16 cellular contexts compared by ENCODE assay signal in the genomic region with DNA sequence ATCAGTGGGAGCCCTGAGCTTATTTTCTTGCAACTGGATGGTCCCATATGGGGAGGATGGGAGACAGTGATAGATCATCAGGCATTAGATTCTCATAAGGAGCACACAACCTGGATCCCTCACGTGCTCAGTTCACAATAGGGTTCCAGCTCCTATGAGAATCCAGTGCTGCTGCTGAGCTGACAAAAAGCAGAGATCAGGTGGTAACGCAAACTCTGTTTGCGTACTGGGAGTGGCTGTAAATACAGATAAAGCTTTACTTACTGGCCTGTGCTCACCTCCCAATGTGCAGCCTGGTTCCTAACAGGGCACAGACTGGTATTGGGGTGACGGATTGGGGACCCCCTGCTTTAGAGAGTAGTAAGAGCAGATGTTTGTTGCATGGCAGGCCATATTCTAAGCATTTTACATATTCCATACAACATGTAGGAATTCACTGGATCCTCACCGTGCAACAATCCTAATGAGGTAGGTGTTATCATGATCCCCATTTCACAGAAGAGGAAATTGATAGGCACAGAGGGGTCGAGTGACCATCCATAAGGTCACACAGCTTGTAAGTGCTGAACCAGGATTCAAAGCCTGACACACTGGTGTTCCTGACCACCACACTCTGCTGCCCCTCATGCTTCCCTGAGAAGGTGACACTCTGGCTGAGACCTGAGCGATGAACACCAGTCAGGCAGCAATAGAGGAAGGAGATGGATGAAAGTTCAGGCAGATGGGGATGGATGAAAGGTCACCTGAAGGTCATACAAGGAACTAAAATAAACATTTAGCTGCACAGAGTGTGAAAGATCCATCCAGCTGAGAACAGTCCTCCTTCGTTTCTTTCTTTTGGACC. TPM values are rescaled to one million over a fixed set of nuclear protein-coding genes. Genes with fewer than 3 reads are reported as not detected.
A peak's percentile ranks its signal among the peaks of the same experiment; 100 is the strongest.
DNase-seq lines count a peak whose midpoint lies in the region; ATAC-seq, FAIRE-seq and TF ChIP-seq lines count a peak whose summit lies in the region.
"Had no signal": no experiment of that assay in that cellular context is flagged by ENCODE, and none has a peak within 500 bp of the region (broad histone marks: within the 10 kb centered on the region; RNA-seq: fewer than 3 reads in every experiment).

No MANE protein-coding gene starts in this region.

- in situ Hi-C loops in K562 (cut with MboI), result no loop called here

- H3K9ac ChIP-seq in K562 (ENCODE audit: insufficient read depth in 1 of 2, low read depth in 2 of 2, low read length in 2 of 2), result peak overlapping the region; percentile 16 to 80; a peak in 1 of 4 replicates

- no peak for TF ChIP-seq EP300 in K562 (IDR thresholded peaks at IDR 0.05; ENCODE audit: low read length)
- no peak for TF ChIP-seq EP300 in sigmoid colon (IDR thresholded peaks at IDR 0.05)

- H3K36me3 ChIP-seq in GM23338 (ENCODE audit: insufficient read depth) (no peaks in the 10 kb centered on the region), K562 (ENCODE audit: control insufficient read depth, insufficient read depth, low read length) (no peaks in the 10 kb centered on the region), sigmoid colon (no peaks in the 10 kb centered on the region)
- no peaks in the 10 kb centered on the region for H3K36me3 ChIP-seq in CD8-positive, alpha-beta T cell (ENCODE audit: insufficient read depth, low read length)
- H3K36me3 ChIP-seq: suprapubic skin had no signal

- H3K9me1 ChIP-seq in K562 (ENCODE audit: control insufficient read depth, insufficient read depth, low read length), result no peaks in the 10 kb centered on the region

- H4K20me1 ChIP-seq in GM23338 (replicated peaks; ENCODE audit: insufficient read depth) (no peaks in the 10 kb centered on the region), K562 (replicated peaks; ENCODE audit: control insufficient read depth, insufficient read depth, low read length) (no peaks in the 10 kb centered on the region)

- no TSS peak for BruUV-seq in K562 (replicated peaks; lab: Mats Ljungman, UMichigan)

- peaks cover 6% of the 10 kb centered on the region for H3K27me3 Mint-ChIP-seq in GM23338 (ENCODE audit: insufficient read depth, low read depth, poor library complexity)
- peaks cover 6% of the 10 kb centered on the region for H3K27me3 Mint-ChIP-seq in CD8-positive, alpha-beta T cell (ENCODE audit: low read depth)

- H3K27me3 ChIP-seq in GM23338 (ENCODE audit: insufficient read depth) (no peaks in the 10 kb centered on the region), K562 (ENCODE audit: control insufficient read depth in 2 of 2, insufficient read depth in 2 of 2, low read length in 2 of 2) (no peaks in the 10 kb centered on the region), layer of hippocampus (ENCODE audit: control insufficient read depth, insufficient read depth, low read length) (no peaks in the 10 kb centered on the region), sigmoid colon (no peaks in the 10 kb centered on the region)
- H3K27me3 ChIP-seq in CD8-positive, alpha-beta T cell (ENCODE audit: insufficient read depth, low read length), result no peaks in the 10 kb centered on the region
- H3K27me3 ChIP-seq: suprapubic skin had no signal

- H3K9me2 ChIP-seq in GM23338 (ENCODE audit: insufficient read depth), result no peaks in the 10 kb centered on the region

- ATAC-seq in GM23338 (no peak), K562 (peak; percentile 14; the same call in 1 of the 3 replicates), HG03159 (IDR thresholded peaks at IDR 0.05; ENCODE audit: unreplicated experiment) (no peak)
- no peak for ATAC-seq in CD8-positive, alpha-beta T cell

- peaks cover 4% of the 10 kb centered on the region; the same call in 1 of the 2 replicates for H3K4me1 ChIP-seq in GM23338 (ENCODE audit: insufficient read depth)
- peaks cover 26 to 27% of the 10 kb centered on the region in 2 experiments for H3K4me1 ChIP-seq in K562 (replicated peaks in 1 of 2; ENCODE audit: control insufficient read depth in 2 of 2, insufficient read depth in 2 of 2, low read length in 2 of 2)
- H3K4me1 ChIP-seq in sigmoid colon, result peaks cover 0 to 22% (median 20%) of the 10 kb centered on the region in 4 donors
- H3K4me1 ChIP-seq in CD8-positive, alpha-beta T cell (ENCODE audit: insufficient read depth, low read length), result no peaks in the 10 kb centered on the region

- TF ChIP-seq POLR2A in K562 (conservative IDR thresholded peaks at IDR 0.05) (no peak), sigmoid colon (IDR thresholded peaks at IDR 0.05) (no peak), H54 (IDR thresholded peaks at IDR 0.05; ENCODE audit: low read depth, low read length) (no peak)

- 31% methylated on average over 8 of the region's 8 CpGs for WGBS in K562 (ENCODE audit: insufficient coverage, low coverage, missing lambda C conversion rate)
- WGBS in sigmoid colon, 2 donors, result 40 to 71% methylated on average over 8 of the region's 8 CpGs

- no peaks in the 10 kb centered on the region for H3F3A ChIP-seq in GM23338 (replicated peaks; ENCODE audit: low read depth)

- no peak overlapping the region for H3K27ac Mint-ChIP-seq in GM23338
- H3K27ac Mint-ChIP-seq in CD8-positive, alpha-beta T cell, result no peak overlapping the region
- H3K27ac Mint-ChIP-seq: activated naive CD8-positive, alpha-beta T cell treated with anti-CD3 and anti-CD28 coated beads, Interleukin-2, amount 10 ng/mL, durations not matched to agents 7 days and 5 days had no signal

- H3K27ac ChIP-seq in GM23338 (ENCODE audit: low read depth) (no peak overlapping the region), K562 (ENCODE audit: extremely low read depth, low read depth, low read length) (no peak overlapping the region; the same call in 2 of the 3 replicates), layer of hippocampus (ENCODE audit: low read depth, low read length) (peak overlapping the region; percentile 59), sigmoid colon (peak overlapping the region; percentile 67 to 75 (median 72))
- no peak overlapping the region for H3K27ac ChIP-seq in CD8-positive, alpha-beta T cell (ENCODE audit: low read depth, low read length)
- H3K27ac ChIP-seq: suprapubic skin had no signal

- H3K9me3 Mint-ChIP-seq in GM23338, result no peaks in the 10 kb centered on the region
- H3K9me3 Mint-ChIP-seq in CD8-positive, alpha-beta T cell, result no peaks in the 10 kb centered on the region
- H3K9me3 Mint-ChIP-seq: activated naive CD8-positive, alpha-beta T cell treated with anti-CD3 and anti-CD28 coated beads, Interleukin-2, amount 10 ng/mL, durations not matched to agents 7 days and 5 days had no signal

- FAIRE-seq in K562 (lab: Jason Lieb, UNC) (peak; percentile 35), H54 (lab: Jason Lieb, UNC) (no peak)
- FAIRE-seq: GM18507, keratinocyte had no signal

- DNase-seq in GM23338 (ENCODE audit: low spot score) (no peak), K562 (ENCODE audit: extremely low read depth in 1 of 4, low spot score in 3 of 4) (peak in 1 of 4 experiments; percentile 7), sigmoid colon (no peak), cerebellar nuclear complex (lab: John Stamatoyannopoulos, UW) (no peak), H54 (ENCODE audit: insufficient read length, low spot score) (no peak)
- DNase-seq in CD8-positive, alpha-beta T cell, result no peak
- DNase-seq: activated CD4-positive, alpha-beta T cell treated with anti-CD3 and anti-CD28 coated beads for 4 hours; activated naive CD8-positive, alpha-beta T cell treated with anti-CD3 and anti-CD28 coated beads, Interleukin-2, amount 10 ng/mL, durations not matched to agents 7 days and 5 days; activated T-cell treated with anti-CD3 and anti-CD28 coated beads for 4 hours; DMS153; NCI-H2029 had no signal

- intact Hi-C loops in K562 (cut with micrococcal nuclease) (no loop called here), sigmoid colon (cut with DNase I) (loop anchor here (5.0 kb wide), 1 partner anchor 51 kb away; no protein-coding TSS in a partner anchor)
- intact Hi-C loops in CD8-positive, alpha-beta T cell (cut with DNase I, micrococcal nuclease), result no loop called here

- no peak overlapping the region for H3K4me2 ChIP-seq in GM23338
- H3K4me2 ChIP-seq in K562 (ENCODE audit: insufficient read depth, low read length), result peak overlapping the region; percentile 30; the same call in 1 of the 2 replicates

- POLR2A ChIA-PET in K562 (lab: Yijun Ruan, JAX), result interaction anchor here (0.7 to 4.2 kb wide), 13 partner anchors 8 to 89 kb away, joined by 3 to 96 read pairs (median 4); partner anchors contain the start of genes C2orf68 and MAT2A
- POLR2A ChIA-PET in CD8-positive, alpha-beta T cell (lab: Charles Lee), result interaction anchor here (1.1 to 1.5 kb wide), 2 partner anchors 12 to 672 kb away, joined by 3 read pairs; partner anchors contain the start of gene IMMT

- no peak overlapping the region for H3K4me3 Mint-ChIP-seq in GM23338
- no peak overlapping the region for H3K4me3 Mint-ChIP-seq in CD8-positive, alpha-beta T cell
- H3K4me3 Mint-ChIP-seq: activated naive CD8-positive, alpha-beta T cell treated with anti-CD3 and anti-CD28 coated beads, Interleukin-2, amount 10 ng/mL, durations not matched to agents 7 days and 5 days had no signal

- TF ChIP-seq RAD21 in K562 (CRISPR knock-in tag; conservative IDR thresholded peaks at IDR 0.05 in 1 of 2, IDR thresholded peaks at IDR 0.05 in 1 of 2), result no peak

- peaks cover 20% of the 10 kb centered on the region for H3K4me1 Mint-ChIP-seq in GM23338
- H3K4me1 Mint-ChIP-seq in CD8-positive, alpha-beta T cell (ENCODE audit: low read depth), result no peaks in the 10 kb centered on the region

- H3K9me3 ChIP-seq in K562 (replicated peaks; ENCODE audit: control insufficient read depth, insufficient read depth, low read depth, low read length), result no peaks in the 10 kb centered on the region
- H3K9me3 ChIP-seq in sigmoid colon, result no peaks in the 10 kb centered on the region
- H3K9me3 ChIP-seq in CD8-positive, alpha-beta T cell (ENCODE audit: low read length), result no peaks in the 10 kb centered on the region
- H3K9me3 ChIP-seq: suprapubic skin had no signal

- 0 out of 2 replicates have a peak overlapping the region, but pooled peaks have one; percentile 68 for H2AFZ ChIP-seq in GM23338
- peak overlapping the region; percentile 95 for H2AFZ ChIP-seq in K562 (ENCODE audit: low read depth, low read length)

- no peak for TF ChIP-seq CTCF in GM23338 (conservative IDR thresholded peaks at IDR 0.05; ENCODE audit: low read depth in 2 of 2)
- no peak for TF ChIP-seq CTCF in K562 (IDR thresholded peaks at IDR 0.05 in 2 of 3, conservative IDR thresholded peaks at IDR 0.05 in 1 of 3; ENCODE audit: insufficient read depth in 2 of 3, low read depth in 1 of 3, low read length in 3 of 3)
- TF ChIP-seq CTCF in sigmoid colon (IDR thresholded peaks at IDR 0.05), result no peak
- TF ChIP-seq CTCF in CD8-positive, alpha-beta T cell (IDR thresholded peaks at IDR 0.05), result no peak

- H3K4me3 ChIP-seq in GM23338 (no peak overlapping the region), K562 (no peak overlapping the region), sigmoid colon (no peak overlapping the region)
- H3K4me3 ChIP-seq in CD8-positive, alpha-beta T cell (ENCODE audit: low read depth, low read length), result no peak overlapping the region
- H3K4me3 ChIP-seq: suprapubic skin had no signal

- H3K79me2 ChIP-seq in GM23338 (replicated peaks; ENCODE audit: insufficient read depth) (no peaks in the 10 kb centered on the region), K562 (ENCODE audit: control insufficient read depth, insufficient read depth, low read length) (no peaks in the 10 kb centered on the region)

- CTCF ChIA-PET in K562 (lab: Yijun Ruan, JAX; ENCODE audit: low intra/inter-chr PET ratio), result no interaction called here
- CTCF ChIA-PET in CD8-positive, alpha-beta T cell (lab: Charles Lee), result interaction anchor here (1.6 to 1.8 kb wide), 2 partner anchors 8 to 114 kb away, joined by 5 to 6 read pairs; no protein-coding TSS in a partner anchor

- H3K36me3 Mint-ChIP-seq in GM23338 (ENCODE audit: low read depth), result no peaks in the 10 kb centered on the region
- no peaks in the 10 kb centered on the region for H3K36me3 Mint-ChIP-seq in CD8-positive, alpha-beta T cell
- H3K36me3 Mint-ChIP-seq: activated naive CD8-positive, alpha-beta T cell treated with anti-CD3 and anti-CD28 coated beads, Interleukin-2, amount 10 ng/mL, durations not matched to agents 7 days and 5 days had no signal

RNA-seq across cellular contexts. Expression of gene MAT2A, which starts 15.7 kb away (rescaled TPM):
- total RNA-seq in GM23338 (2014; rRNA removed; shearing (Covaris generic)), result 206 and 232 TPM in 2 replicates
- polyA plus RNA-seq in GM23338 (2016; fragmentation: Nextera tagmentation; extraction: Ambion mirVana) (74.4 and 105 TPM in 2 replicates), K562 (2011; rRNA removed) (606 and 1,027 TPM in 2 replicates), K562 (2014; fragmentation: Illumina TruSeq; extraction: Trizol) (324 and 385 TPM in 2 replicates), K562 (2014; fragmentation: Nextera tagmentation; extraction: Ambion mirVana) (100 to 1,000 TPM; 130 to 197 TPM), K562 (2014; rRNA removed) (582 and 610 TPM in 2 replicates), sigmoid colon (10 to 100 TPM; 52.3 to 93.1 (median 61.0) TPM)
- total RNA-seq in K562 (2011; cell fraction: chromatin; rRNA removed; ENCODE audit: low replicate concordance), result 2,702 and 3,157 TPM in 2 replicates
- total RNA-seq in K562 (2011; cell fraction: nucleolus; rRNA removed), result 1,250 and 1,264 TPM in 2 replicates
- 2,042 and 2,843 TPM in 2 replicates for total RNA-seq in K562 (2011; cell fraction: nucleoplasm; rRNA removed)
- total RNA-seq in K562 (2014; rRNA removed) (176 and 192 TPM in 2 replicates), K562 (2014; rRNA removed; fragmentation: Illumina TruSeq; extraction: Trizol) (236 and 242 TPM in 2 replicates), K562 (2015; rRNA removed; fragmentation: Illumina TruSeq; extraction: Trizol) (215 and 240 TPM in 2 replicates), K562 (2021) (376 and 394 TPM in 2 replicates), sigmoid colon (100 to 1,000 TPM; 139 to 249 (median 151) TPM)
- 192 and 285 TPM in 2 replicates for polyA plus RNA-seq in K562 (2011; cell fraction: cytosol; rRNA removed)
- 3,295 and 5,994 TPM in 2 replicates for polyA plus RNA-seq in K562 (2011; cell fraction: nucleus; rRNA removed)
- 368 and 393 TPM in 2 replicates for polyA plus RNA-seq in K562 (2012)
- polyA minus RNA-seq in K562 (2011; rRNA and poly(A)+ RNA removed), result 369 and 549 TPM in 2 replicates
- 138 and 165 TPM in 2 replicates for polyA minus RNA-seq in K562 (2011; cell fraction: cytosol; rRNA and poly(A)+ RNA removed)
- 1,130 and 1,570 TPM in 2 replicates for polyA minus RNA-seq in K562 (2011; cell fraction: nucleus; rRNA and poly(A)+ RNA removed)
- total RNA-seq in CD8-positive, alpha-beta T cell, result 100 to 1,000 TPM; 105 to 107 TPM

RNA-seq across cellular contexts. Expression of gene GGCX, which starts 38.0 kb away (rescaled TPM):
- total RNA-seq in GM23338 (2014; rRNA removed; shearing (Covaris generic)), result 30.8 and 36.2 TPM in 2 replicates
- 14.4 and 15.3 TPM in 2 replicates for polyA plus RNA-seq in GM23338 (2016; fragmentation: Nextera tagmentation; extraction: Ambion mirVana)
- 126 and 226 TPM in 2 replicates for total RNA-seq in K562 (2011; cell fraction: chromatin; rRNA removed; ENCODE audit: low replicate concordance)
- 103 and 119 TPM in 2 replicates for total RNA-seq in K562 (2011; cell fraction: nucleolus; rRNA removed)
- total RNA-seq in K562 (2011; cell fraction: nucleoplasm; rRNA removed), result 111 and 121 TPM in 2 replicates
- total RNA-seq in K562 (2014; rRNA removed), result 14.4 and 18.5 TPM in 2 replicates
- 23.9 and 24.2 TPM in 2 replicates for total RNA-seq in K562 (2014; rRNA removed; fragmentation: Illumina TruSeq; extraction: Trizol)
- total RNA-seq in K562 (2015; rRNA removed; fragmentation: Illumina TruSeq; extraction: Trizol), result 19.7 and 21.2 TPM in 2 replicates
- 28.1 and 28.4 TPM in 2 replicates for total RNA-seq in K562 (2021)
- 12.5 and 29.2 TPM in 2 replicates for polyA plus RNA-seq in K562 (2011; rRNA removed)
- polyA plus RNA-seq in K562 (2011; cell fraction: cytosol; rRNA removed), result 19.3 and 37.3 TPM in 2 replicates
- polyA plus RNA-seq in K562 (2011; cell fraction: nucleus; rRNA removed), result 22.9 and 43.4 TPM in 2 replicates
- polyA plus RNA-seq in K562 (2012), result 24.5 and 30.1 TPM in 2 replicates
- 22.7 and 23.4 TPM in 2 replicates for polyA plus RNA-seq in K562 (2014; fragmentation: Illumina TruSeq; extraction: Trizol)
- 10 to 100 TPM; 46.7 to 47.1 TPM for polyA plus RNA-seq in K562 (2014; fragmentation: Nextera tagmentation; extraction: Ambion mirVana)
- 29.6 and 31.0 TPM in 2 replicates for polyA plus RNA-seq in K562 (2014; rRNA removed)
- polyA minus RNA-seq in K562 (2011; rRNA and poly(A)+ RNA removed), result 21.2 and 39.3 TPM in 2 replicates
- polyA minus RNA-seq in K562 (2011; cell fraction: cytosol; rRNA and poly(A)+ RNA removed), result 6.9 and 15.1 TPM in 2 replicates
- 31.7 and 35.3 TPM in 2 replicates for polyA minus RNA-seq in K562 (2011; cell fraction: nucleus; rRNA and poly(A)+ RNA removed)
- total RNA-seq in sigmoid colon, result 10 to 100 TPM; 14.9 to 25.3 (median 24.7) TPM
- 10 to 100 TPM in 2 of 3 donors, 1 to 10 TPM in 1; 3.6 to 22.8 (median 11.1) TPM for polyA plus RNA-seq in sigmoid colon
- 10 to 100 TPM; 20.7 to 24.0 TPM for total RNA-seq in CD8-positive, alpha-beta T cell

RNA-seq across cellular contexts. Expression of gene VAMP8, which starts 54.1 kb away (rescaled TPM):
- total RNA-seq in GM23338 (2014; rRNA removed; shearing (Covaris generic)), result 16.3 and 17.4 TPM in 2 replicates
- polyA plus RNA-seq in GM23338 (2016; fragmentation: Nextera tagmentation; extraction: Ambion mirVana), result 71.7 and 73.0 TPM in 2 replicates
- 24.0 and 36.3 TPM in 2 replicates for total RNA-seq in K562 (2011; cell fraction: chromatin; rRNA removed; ENCODE audit: low replicate concordance)
- 32.9 and 36.7 TPM in 2 replicates for total RNA-seq in K562 (2011; cell fraction: nucleolus; rRNA removed)
- total RNA-seq in K562 (2011; cell fraction: nucleoplasm; rRNA removed), result 35.9 and 47.3 TPM in 2 replicates
- 146 and 183 TPM in 2 replicates for total RNA-seq in K562 (2014; rRNA removed)
- 107 and 129 TPM in 2 replicates for total RNA-seq in K562 (2014; rRNA removed; fragmentation: Illumina TruSeq; extraction: Trizol)
- total RNA-seq in K562 (2015; rRNA removed; fragmentation: Illumina TruSeq; extraction: Trizol), result 96.4 and 109 TPM in 2 replicates
- 140 and 149 TPM in 2 replicates for total RNA-seq in K562 (2021)
- 184 and 340 TPM in 2 replicates for polyA plus RNA-seq in K562 (2011; rRNA removed)
- 266 and 268 TPM in 2 replicates for polyA plus RNA-seq in K562 (2011; cell fraction: cytosol; rRNA removed)
- 98.3 and 102 TPM in 2 replicates for polyA plus RNA-seq in K562 (2011; cell fraction: nucleus; rRNA removed)
- polyA plus RNA-seq in K562 (2012), result 193 and 225 TPM in 2 replicates
- polyA plus RNA-seq in K562 (2014; fragmentation: Illumina TruSeq; extraction: Trizol), result 301 and 302 TPM in 2 replicates
- polyA plus RNA-seq in K562 (2014; fragmentation: Nextera tagmentation; extraction: Ambion mirVana), result 100 to 1,000 TPM; 566 to 571 TPM
- 248 and 255 TPM in 2 replicates for polyA plus RNA-seq in K562 (2014; rRNA removed)
- polyA minus RNA-seq in K562 (2011; rRNA and poly(A)+ RNA removed), result 89.7 and 134 TPM in 2 replicates
- 26.2 and 47.2 TPM in 2 replicates for polyA minus RNA-seq in K562 (2011; cell fraction: cytosol; rRNA and poly(A)+ RNA removed)
- polyA minus RNA-seq in K562 (2011; cell fraction: nucleus; rRNA and poly(A)+ RNA removed), result 16.0 and 18.9 TPM in 2 replicates
- 10 to 100 TPM in 2 of 4 donors, 1 to 10 TPM in 2; 1.9 to 33.3 (median 13.2) TPM for total RNA-seq in sigmoid colon
- polyA plus RNA-seq in sigmoid colon, result 100 to 1,000 TPM; 441 to 941 (median 696) TPM
- total RNA-seq in CD8-positive, alpha-beta T cell, result 10 to 100 TPM; 28.1 to 28.7 TPM

Comparison
In these comparisons a context has a peak if more than half of its experiments do, and no peak if none do; other contexts are left out.
1. H3K27ac ChIP-seq: peak in layer of hippocampus (single experiment) and sigmoid colon (4 of 4); none in GM23338 (single experiment), K562 (single experiment) and CD8-positive, alpha-beta T cell (single experiment).